Comparison of ENCODE assay signal across 1 cellular context in the genomic region with DNA sequence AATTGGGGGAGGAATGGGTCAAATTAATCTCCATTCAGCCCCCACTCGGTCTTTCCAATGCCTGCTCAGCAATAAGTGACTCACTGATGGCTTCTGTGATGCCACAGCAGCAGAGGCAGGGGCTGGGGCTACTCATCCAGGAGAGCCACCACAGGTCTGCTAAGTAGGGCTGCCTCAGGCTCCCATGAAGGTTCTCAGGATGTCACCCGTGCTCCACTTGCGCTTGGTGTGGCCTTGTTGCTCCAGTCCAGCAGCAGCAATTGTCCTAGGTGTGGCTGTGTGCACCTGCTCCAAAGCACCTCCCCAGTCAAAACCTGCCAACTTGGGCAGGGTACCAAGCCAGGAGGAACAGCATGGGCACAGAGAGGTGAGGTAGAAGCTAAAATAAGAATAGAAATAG.
TF ChIP-seq lines count a peak whose summit lies in the region.

No MANE protein-coding gene starts in this region.

TF ChIP-seq in K562, 482 proteins besides CTCF, POLR2A, EP300 and RAD21:
- TF ChIP-seq ZBTB1 (CRISPR knock-in tag; IDR thresholded peaks at IDR 0.05; ENCODE audit: borderline replicate concordance, low read depth) (0 out of 2 replicates have a peak, but pooled peaks have one; percentile 9), CBX1 (IDR thresholded peaks at IDR 0.05; ENCODE audit: low read depth) (no peak), USF1 (CRISPR knock-in tag; IDR thresholded peaks at IDR 0.05) (peak; percentile 29; the same call in 1 of the 2 replicates), ELK1 (CRISPR knock-in tag; IDR thresholded peaks at IDR 0.05) (peak; percentile 54; the same call in 1 of the 2 replicates), FOXP1 (CRISPR knock-in tag; IDR thresholded peaks at IDR 0.05) (0 out of 2 replicates have a peak, but pooled peaks have one; percentile 12)
